8 cellular contexts compared by ENCODE assay signal in genomic region chr4:77817304-77818076, GRCh38. TPM values are rescaled to one million over a fixed set of nuclear protein-coding genes. Genes with fewer than 3 reads are reported as not detected.
A peak's percentile ranks its signal among the peaks of the same experiment; 100 is the strongest.
DNase-seq lines count a peak whose midpoint lies in the region; ATAC-seq and TF ChIP-seq lines count a peak whose summit lies in the region.

No MANE protein-coding gene starts in this region.

- H3K9me3 Mint-ChIP-seq in activated naive CD4-positive, alpha-beta T cell treated with anti-CD3 and anti-CD28 coated beads for 36 hours, result no peaks in the 10 kb centered on the region

- H3K4me3 ChIP-seq in foreskin fibroblast (ENCODE audit: low read depth in 1 of 2, low read length in 2 of 2), result peak overlapping the region; percentile 59 to 83
- peak overlapping the region; percentile 95 to 98 (median 96) for H3K4me3 ChIP-seq in sigmoid colon

- peak overlapping the region; percentile 96 for H3K4me3 Mint-ChIP-seq in activated naive CD4-positive, alpha-beta T cell treated with anti-CD3 and anti-CD28 coated beads for 36 hours
- H3K4me3 Mint-ChIP-seq in T-helper 17 cell, result peak overlapping the region; percentile 99

- 9 to 32% methylated on average over 8 of the region's 8 CpGs for WGBS in sigmoid colon, 2 donors

- TF ChIP-seq CTCF in foreskin fibroblast (IDR thresholded peaks at IDR 0.05; ENCODE audit: low read depth, low read length) (no peak), sigmoid colon (IDR thresholded peaks at IDR 0.05) (no peak)

- peak; percentile 37 for DNase-seq in activated naive CD4-positive, alpha-beta T cell treated with anti-CD3 and anti-CD28 coated beads for 36 hours
- no peak for DNase-seq in activated naive CD4-positive, alpha-beta T cell (lab: John Stamatoyannopoulos, UW)
- DNase-seq in T-helper 17 cell (no peak), foreskin fibroblast (no peak), sigmoid colon (no peak)
- DNase-seq in activated CD4-positive, CD25-positive, alpha-beta regulatory T cell (lab: John Stamatoyannopoulos, UW), result no peak

- H3K4me1 ChIP-seq in sigmoid colon, result peaks cover 0 to 39% (median 28%) of the 10 kb centered on the region in 4 donors

- no peaks in the 10 kb centered on the region for H3K9me3 ChIP-seq in T-helper 17 cell (ENCODE audit: control insufficient read depth, low read length, poor library complexity, severe bottlenecking)
- no peaks in the 10 kb centered on the region for H3K9me3 ChIP-seq in sigmoid colon

- no peak for TF ChIP-seq POLR2A in sigmoid colon (IDR thresholded peaks at IDR 0.05)

- peaks cover 55% of the 10 kb centered on the region for H3K4me1 Mint-ChIP-seq in activated naive CD4-positive, alpha-beta T cell treated with anti-CD3 and anti-CD28 coated beads for 36 hours (ENCODE audit: low read depth)
- H3K4me1 Mint-ChIP-seq in T-helper 17 cell, result peaks cover 65% of the 10 kb centered on the region

- peaks cover 18% of the 10 kb centered on the region for H3K36me3 Mint-ChIP-seq in activated naive CD4-positive, alpha-beta T cell treated with anti-CD3 and anti-CD28 coated beads for 36 hours (ENCODE audit: low read depth)
- H3K36me3 Mint-ChIP-seq in T-helper 17 cell (ENCODE audit: low read depth), result peaks cover 14% of the 10 kb centered on the region

- TF ChIP-seq EP300 in sigmoid colon (IDR thresholded peaks at IDR 0.05), result no peak

- no peak for ATAC-seq in T-helper 17 cell
- ATAC-seq in GM21619 (IDR thresholded peaks at IDR 0.05; ENCODE audit: unreplicated experiment), result no peak
- no peak for ATAC-seq in GM21528 (IDR thresholded peaks at IDR 0.05; ENCODE audit: low FRiP score, unreplicated experiment)

- intact Hi-C loops in activated naive CD4-positive, alpha-beta T cell treated with anti-CD3 and anti-CD28 coated beads for 36 hours (cut with micrococcal nuclease), result loop anchor here (1.0 to 5.0 kb wide), 4 partner anchors 7 to 240 kb away; partner anchors contain the start of gene FRAS1
- intact Hi-C loops in sigmoid colon (cut with DNase I), result loop anchor here (1.0 to 10.0 kb wide), 3 partner anchors 45 to 240 kb away; partner anchors contain the start of genes FRAS1 and MRPL1

- no peaks in the 10 kb centered on the region for H3K36me3 ChIP-seq in sigmoid colon

- H3K27ac Mint-ChIP-seq in activated naive CD4-positive, alpha-beta T cell treated with anti-CD3 and anti-CD28 coated beads for 36 hours, result peak overlapping the region; percentile 96
- peak overlapping the region; percentile 99 for H3K27ac Mint-ChIP-seq in T-helper 17 cell

- no peaks in the 10 kb centered on the region for H3K27me3 Mint-ChIP-seq in activated naive CD4-positive, alpha-beta T cell treated with anti-CD3 and anti-CD28 coated beads for 36 hours (ENCODE audit: low read depth)
- H3K27me3 Mint-ChIP-seq in T-helper 17 cell, result no peaks in the 10 kb centered on the region

- CTCF ChIA-PET in activated naive CD4-positive, alpha-beta T cell treated with anti-CD3 and anti-CD28 coated beads for 36 hours (lab: Charles Lee), result interaction anchor here (0.6 to 5.9 kb wide), 10 partner anchors 10 to 1124 kb away, joined by 3 to 69 read pairs (median 5); partner anchors contain the start of gene MRPL1

- peak overlapping the region; percentile 99 to 100 (median 100) for H3K27ac ChIP-seq in sigmoid colon

- H3K27me3 ChIP-seq in sigmoid colon, result no peaks in the 10 kb centered on the region

RNA-seq across cellular contexts. Expression of gene CNOT6L, which starts 1.7 kb away (rescaled TPM):
- 100 to 1,000 TPM; 108 TPM for total RNA-seq in activated naive CD4-positive, alpha-beta T cell treated with anti-CD3 and anti-CD28 coated beads for 36 hours
- total RNA-seq in T-helper 17 cell, result 100 to 1,000 TPM; 142 to 160 TPM
- 10 to 100 TPM; 17.5 to 21.6 (median 19.2) TPM for total RNA-seq in sigmoid colon
- 10 to 100 TPM in 2 of 3 donors, 1 to 10 TPM in 1; 4.2 to 13.7 (median 10.6) TPM for polyA plus RNA-seq in sigmoid colon

RNA-seq across cellular contexts. Expression of gene MRPL1, which starts 45.1 kb away (rescaled TPM):
- total RNA-seq in activated naive CD4-positive, alpha-beta T cell treated with anti-CD3 and anti-CD28 coated beads for 36 hours, result 10 to 100 TPM; 37.5 to 39.8 TPM
- 10 to 100 TPM; 15.4 to 19.0 TPM for total RNA-seq in T-helper 17 cell
- 10 to 100 TPM; 23.2 to 30.0 (median 28.9) TPM for total RNA-seq in sigmoid colon
- 10 to 100 TPM; 48.9 to 52.9 (median 51.1) TPM for polyA plus RNA-seq in sigmoid colon

Comparison
In these comparisons a context has a peak if more than half of its experiments do, and no peak if none do; other contexts are left out.
1. RNA of gene CNOT6L, which starts 1.7 kb away (total RNA-seq): 142 to 160 TPM in T-helper 17 cell and 108 TPM in activated naive CD4-positive, alpha-beta T cell treated with anti-CD3 and anti-CD28 coated beads for 36 hours; 17.5 to 21.6 TPM in sigmoid colon; every median in the first group is over 4 times any median in the second.